2 cellular contexts compared by ENCODE assay signal in the genomic region with DNA sequence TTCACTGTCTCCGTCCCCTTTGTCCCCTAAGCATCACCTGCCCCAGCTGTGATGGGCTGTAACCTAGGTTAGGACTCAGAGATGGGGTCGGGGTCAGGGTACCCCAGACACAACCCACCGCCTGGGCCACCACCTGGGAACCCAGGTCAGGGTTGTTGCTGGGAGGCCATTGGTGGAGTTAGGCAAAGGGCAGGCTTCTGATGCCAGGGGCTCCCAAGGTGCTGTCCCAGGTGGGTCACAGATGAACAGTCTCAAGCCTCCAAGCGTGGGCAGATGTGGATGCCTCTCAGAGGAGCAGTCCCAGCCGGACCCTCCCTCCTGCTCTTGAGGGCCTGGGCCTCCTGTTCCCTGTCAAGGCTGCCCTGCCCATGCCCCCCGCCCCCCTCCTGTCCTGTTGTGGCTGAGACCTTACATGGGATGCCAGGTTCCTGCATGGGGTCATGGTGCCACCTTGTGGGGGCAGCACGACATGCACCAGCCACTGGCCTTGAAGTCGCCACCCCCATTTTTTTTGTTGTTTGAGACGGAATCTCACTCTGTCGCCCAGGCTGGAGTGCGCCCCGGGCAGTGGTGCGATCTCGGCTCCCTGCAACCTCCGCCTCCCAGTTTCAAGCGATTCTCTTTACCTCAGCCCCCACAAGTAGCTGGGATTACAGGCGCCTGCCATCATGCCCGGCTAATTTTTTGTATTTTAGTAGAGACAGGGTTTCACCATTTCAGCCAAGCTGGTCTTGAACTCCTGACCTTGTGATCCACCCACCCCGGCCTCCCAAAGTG.
TF ChIP-seq lines count a peak whose summit lies in the region.

No MANE protein-coding gene starts in this region.

TF ChIP-seq in WTC11, 78 proteins besides CTCF, POLR2A, EP300 and RAD21 (continues in another document):
- TF ChIP-seq ZNF121 (CRISPR knock-in tag; IDR thresholded peaks at IDR 0.05) = peak; percentile 49; the same call in 1 of the 2 replicates
- 0 out of 2 replicates have a peak, but pooled peaks have one; percentile 6 for TF ChIP-seq ZNF671 (CRISPR knock-in tag; IDR thresholded peaks at IDR 0.05)
- no peak for TF ChIP-seq ZNF232 (CRISPR knock-in tag; IDR thresholded peaks at IDR 0.05)
- TF ChIP-seq, protein P1, sequence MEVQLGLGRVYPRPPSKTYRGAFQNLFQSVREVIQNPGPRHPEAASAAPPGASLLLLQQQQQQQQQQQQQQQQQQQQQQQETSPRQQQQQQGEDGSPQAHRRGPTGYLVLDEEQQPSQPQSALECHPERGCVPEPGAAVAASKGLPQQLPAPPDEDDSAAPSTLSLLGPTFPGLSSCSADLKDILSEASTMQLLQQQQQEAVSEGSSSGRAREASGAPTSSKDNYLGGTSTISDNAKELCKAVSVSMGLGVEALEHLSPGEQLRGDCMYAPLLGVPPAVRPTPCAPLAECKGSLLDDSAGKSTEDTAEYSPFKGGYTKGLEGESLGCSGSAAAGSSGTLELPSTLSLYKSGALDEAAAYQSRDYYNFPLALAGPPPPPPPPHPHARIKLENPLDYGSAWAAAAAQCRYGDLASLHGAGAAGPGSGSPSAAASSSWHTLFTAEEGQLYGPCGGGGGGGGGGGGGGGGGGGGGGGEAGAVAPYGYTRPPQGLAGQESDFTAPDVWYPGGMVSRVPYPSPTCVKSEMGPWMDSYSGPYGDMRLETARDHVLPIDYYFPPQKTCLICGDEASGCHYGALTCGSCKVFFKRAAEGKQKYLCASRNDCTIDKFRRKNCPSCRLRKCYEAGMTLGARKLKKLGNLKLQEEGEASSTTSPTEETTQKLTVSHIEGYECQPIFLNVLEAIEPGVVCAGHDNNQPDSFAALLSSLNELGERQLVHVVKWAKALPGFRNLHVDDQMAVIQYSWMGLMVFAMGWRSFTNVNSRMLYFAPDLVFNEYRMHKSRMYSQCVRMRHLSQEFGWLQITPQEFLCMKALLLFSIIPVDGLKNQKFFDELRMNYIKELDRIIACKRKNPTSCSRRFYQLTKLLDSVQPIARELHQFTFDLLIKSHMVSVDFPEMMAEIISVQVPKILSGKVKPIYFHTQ (CRISPR knock-in tag; IDR thresholded peaks at IDR 0.05) = no peak; the same call in 1 of the 2 replicates
- TF ChIP-seq ZNF416 (CRISPR knock-in tag; IDR thresholded peaks at IDR 0.05) = peak; percentile 65
- TF ChIP-seq ZNF263 (CRISPR knock-in tag; IDR thresholded peaks at IDR 0.05; ENCODE audit: low read depth) = no peak
- TF ChIP-seq, protein P2, sequence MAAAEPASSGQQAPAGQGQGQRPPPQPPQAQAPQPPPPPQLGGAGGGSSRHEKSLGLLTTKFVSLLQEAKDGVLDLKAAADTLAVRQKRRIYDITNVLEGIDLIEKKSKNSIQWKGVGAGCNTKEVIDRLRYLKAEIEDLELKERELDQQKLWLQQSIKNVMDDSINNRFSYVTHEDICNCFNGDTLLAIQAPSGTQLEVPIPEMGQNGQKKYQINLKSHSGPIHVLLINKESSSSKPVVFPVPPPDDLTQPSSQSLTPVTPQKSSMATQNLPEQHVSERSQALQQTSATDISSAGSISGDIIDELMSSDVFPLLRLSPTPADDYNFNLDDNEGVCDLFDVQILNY (CRISPR knock-in tag; IDR thresholded peaks at IDR 0.05) = no peak
- 0 out of 2 replicates have a peak, but pooled peaks have one; percentile 47 for TF ChIP-seq SP1 (CRISPR knock-in tag; conservative IDR thresholded peaks at IDR 0.05)
- no peak for TF ChIP-seq GABPB1 (CRISPR knock-in tag; IDR thresholded peaks at IDR 0.05)
- TF ChIP-seq, protein P3, sequence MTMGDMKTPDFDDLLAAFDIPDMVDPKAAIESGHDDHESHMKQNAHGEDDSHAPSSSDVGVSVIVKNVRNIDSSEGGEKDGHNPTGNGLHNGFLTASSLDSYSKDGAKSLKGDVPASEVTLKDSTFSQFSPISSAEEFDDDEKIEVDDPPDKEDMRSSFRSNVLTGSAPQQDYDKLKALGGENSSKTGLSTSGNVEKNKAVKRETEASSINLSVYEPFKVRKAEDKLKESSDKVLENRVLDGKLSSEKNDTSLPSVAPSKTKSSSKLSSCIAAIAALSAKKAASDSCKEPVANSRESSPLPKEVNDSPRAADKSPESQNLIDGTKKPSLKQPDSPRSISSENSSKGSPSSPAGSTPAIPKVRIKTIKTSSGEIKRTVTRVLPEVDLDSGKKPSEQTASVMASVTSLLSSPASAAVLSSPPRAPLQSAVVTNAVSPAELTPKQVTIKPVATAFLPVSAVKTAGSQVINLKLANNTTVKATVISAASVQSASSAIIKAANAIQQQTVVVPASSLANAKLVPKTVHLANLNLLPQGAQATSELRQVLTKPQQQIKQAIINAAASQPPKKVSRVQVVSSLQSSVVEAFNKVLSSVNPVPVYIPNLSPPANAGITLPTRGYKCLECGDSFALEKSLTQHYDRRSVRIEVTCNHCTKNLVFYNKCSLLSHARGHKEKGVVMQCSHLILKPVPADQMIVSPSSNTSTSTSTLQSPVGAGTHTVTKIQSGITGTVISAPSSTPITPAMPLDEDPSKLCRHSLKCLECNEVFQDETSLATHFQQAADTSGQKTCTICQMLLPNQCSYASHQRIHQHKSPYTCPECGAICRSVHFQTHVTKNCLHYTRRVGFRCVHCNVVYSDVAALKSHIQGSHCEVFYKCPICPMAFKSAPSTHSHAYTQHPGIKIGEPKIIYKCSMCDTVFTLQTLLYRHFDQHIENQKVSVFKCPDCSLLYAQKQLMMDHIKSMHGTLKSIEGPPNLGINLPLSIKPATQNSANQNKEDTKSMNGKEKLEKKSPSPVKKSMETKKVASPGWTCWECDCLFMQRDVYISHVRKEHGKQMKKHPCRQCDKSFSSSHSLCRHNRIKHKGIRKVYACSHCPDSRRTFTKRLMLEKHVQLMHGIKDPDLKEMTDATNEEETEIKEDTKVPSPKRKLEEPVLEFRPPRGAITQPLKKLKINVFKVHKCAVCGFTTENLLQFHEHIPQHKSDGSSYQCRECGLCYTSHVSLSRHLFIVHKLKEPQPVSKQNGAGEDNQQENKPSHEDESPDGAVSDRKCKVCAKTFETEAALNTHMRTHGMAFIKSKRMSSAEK (CRISPR knock-in tag; IDR thresholded peaks at IDR 0.05; ENCODE audit: borderline replicate concordance) = no peak
- no peak for TF ChIP-seq ZNF396 (CRISPR knock-in tag; IDR thresholded peaks at IDR 0.05; ENCODE audit: borderline replicate concordance)
- TF ChIP-seq, protein P4, sequence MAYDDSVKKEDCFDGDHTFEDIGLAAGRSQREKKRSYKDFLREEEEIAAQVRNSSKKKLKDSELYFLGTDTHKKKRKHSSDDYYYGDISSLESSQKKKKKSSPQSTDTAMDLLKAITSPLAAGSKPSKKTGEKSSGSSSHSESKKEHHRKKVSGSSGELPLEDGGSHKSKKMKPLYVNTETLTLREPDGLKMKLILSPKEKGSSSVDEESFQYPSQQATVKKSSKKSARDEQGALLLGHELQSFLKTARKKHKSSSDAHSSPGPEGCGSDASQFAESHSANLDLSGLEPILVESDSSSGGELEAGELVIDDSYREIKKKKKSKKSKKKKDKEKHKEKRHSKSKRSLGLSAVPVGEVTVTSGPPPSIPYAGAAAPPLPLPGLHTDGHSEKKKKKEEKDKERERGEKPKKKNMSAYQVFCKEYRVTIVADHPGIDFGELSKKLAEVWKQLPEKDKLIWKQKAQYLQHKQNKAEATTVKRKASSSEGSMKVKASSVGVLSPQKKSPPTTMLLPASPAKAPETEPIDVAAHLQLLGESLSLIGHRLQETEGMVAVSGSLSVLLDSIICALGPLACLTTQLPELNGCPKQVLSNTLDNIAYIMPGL (CRISPR knock-in tag; IDR thresholded peaks at IDR 0.05) = 0 out of 2 replicates have a peak, but pooled peaks have one; percentile 15
- no peak for TF ChIP-seq ELF4 (CRISPR knock-in tag; IDR thresholded peaks at IDR 0.05; ENCODE audit: low read depth)

TF ChIP-seq in HepG2, 621 proteins besides CTCF, POLR2A, EP300 and RAD21 (continues in another document):
- TF ChIP-seq ATF7-NPFF (CRISPR knock-in tag; IDR thresholded peaks at IDR 0.05; ENCODE audit: low read depth) = no peak
- TF ChIP-seq HNRNPLL (IDR thresholded peaks at IDR 0.05; ENCODE audit: low read depth, low read length, poor library complexity, severe bottlenecking) = peak; percentile 13
- TF ChIP-seq, protein P5, sequence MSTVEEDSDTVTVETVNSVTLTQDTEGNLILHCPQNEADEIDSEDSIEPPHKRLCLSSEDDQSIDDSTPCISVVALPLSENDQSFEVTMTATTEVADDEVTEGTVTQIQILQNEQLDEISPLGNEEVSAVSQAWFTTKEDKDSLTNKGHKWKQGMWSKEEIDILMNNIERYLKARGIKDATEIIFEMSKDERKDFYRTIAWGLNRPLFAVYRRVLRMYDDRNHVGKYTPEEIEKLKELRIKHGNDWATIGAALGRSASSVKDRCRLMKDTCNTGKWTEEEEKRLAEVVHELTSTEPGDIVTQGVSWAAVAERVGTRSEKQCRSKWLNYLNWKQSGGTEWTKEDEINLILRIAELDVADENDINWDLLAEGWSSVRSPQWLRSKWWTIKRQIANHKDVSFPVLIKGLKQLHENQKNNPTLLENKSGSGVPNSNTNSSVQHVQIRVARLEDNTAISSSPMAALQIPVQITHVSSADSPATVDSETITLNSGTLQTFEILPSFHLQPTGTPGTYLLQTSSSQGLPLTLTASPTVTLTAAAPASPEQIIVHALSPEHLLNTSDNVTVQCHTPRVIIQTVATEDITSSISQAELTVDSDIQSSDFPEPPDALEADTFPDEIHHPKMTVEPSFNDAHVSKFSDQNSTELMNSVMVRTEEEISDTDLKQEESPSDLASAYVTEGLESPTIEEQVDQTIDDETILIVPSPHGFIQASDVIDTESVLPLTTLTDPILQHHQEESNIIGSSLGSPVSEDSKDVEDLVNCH (CRISPR knock-in tag; IDR thresholded peaks at IDR 0.05) = no peak
- TF ChIP-seq NFE2 (CRISPR knock-in tag; IDR thresholded peaks at IDR 0.05) = no peak
- TF ChIP-seq NR2C2 (CRISPR knock-in tag; IDR thresholded peaks at IDR 0.05; ENCODE audit: borderline replicate concordance) = no peak
- TF ChIP-seq ZNF3 (CRISPR knock-in tag; IDR thresholded peaks at IDR 0.05) = no peak
- no peak for TF ChIP-seq ATRX (CRISPR knock-in tag; IDR thresholded peaks at IDR 0.05; ENCODE audit: borderline replicate concordance)
- no peak for TF ChIP-seq MTF2 (CRISPR knock-in tag; IDR thresholded peaks at IDR 0.05; ENCODE audit: borderline replicate concordance)
- no peak for TF ChIP-seq GATAD2A (CRISPR knock-in tag; IDR thresholded peaks at IDR 0.05)
- no peak for TF ChIP-seq ZNF496 (CRISPR knock-in tag; IDR thresholded peaks at IDR 0.05; ENCODE audit: insufficient replicate concordance)
- TF ChIP-seq, protein P6, sequence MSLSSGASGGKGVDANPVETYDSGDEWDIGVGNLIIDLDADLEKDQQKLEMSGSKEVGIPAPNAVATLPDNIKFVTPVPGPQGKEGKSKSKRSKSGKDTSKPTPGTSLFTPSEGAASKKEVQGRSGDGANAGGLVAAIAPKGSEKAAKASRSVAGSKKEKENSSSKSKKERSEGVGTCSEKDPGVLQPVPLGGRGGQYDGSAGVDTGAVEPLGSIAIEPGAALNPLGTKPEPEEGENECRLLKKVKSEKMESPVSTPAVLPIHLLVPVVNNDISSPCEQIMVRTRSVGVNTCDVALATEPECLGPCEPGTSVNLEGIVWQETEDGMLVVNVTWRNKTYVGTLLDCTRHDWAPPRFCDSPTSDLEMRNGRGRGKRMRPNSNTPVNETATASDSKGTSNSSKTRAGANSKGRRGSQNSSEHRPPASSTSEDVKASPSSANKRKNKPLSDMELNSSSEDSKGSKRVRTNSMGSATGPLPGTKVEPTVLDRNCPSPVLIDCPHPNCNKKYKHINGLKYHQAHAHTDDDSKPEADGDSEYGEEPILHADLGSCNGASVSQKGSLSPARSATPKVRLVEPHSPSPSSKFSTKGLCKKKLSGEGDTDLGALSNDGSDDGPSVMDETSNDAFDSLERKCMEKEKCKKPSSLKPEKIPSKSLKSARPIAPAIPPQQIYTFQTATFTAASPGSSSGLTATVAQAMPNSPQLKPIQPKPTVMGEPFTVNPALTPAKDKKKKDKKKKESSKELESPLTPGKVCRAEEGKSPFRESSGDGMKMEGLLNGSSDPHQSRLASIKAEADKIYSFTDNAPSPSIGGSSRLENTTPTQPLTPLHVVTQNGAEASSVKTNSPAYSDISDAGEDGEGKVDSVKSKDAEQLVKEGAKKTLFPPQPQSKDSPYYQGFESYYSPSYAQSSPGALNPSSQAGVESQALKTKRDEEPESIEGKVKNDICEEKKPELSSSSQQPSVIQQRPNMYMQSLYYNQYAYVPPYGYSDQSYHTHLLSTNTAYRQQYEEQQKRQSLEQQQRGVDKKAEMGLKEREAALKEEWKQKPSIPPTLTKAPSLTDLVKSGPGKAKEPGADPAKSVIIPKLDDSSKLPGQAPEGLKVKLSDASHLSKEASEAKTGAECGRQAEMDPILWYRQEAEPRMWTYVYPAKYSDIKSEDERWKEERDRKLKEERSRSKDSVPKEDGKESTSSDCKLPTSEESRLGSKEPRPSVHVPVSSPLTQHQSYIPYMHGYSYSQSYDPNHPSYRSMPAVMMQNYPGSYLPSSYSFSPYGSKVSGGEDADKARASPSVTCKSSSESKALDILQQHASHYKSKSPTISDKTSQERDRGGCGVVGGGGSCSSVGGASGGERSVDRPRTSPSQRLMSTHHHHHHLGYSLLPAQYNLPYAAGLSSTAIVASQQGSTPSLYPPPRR (CRISPR knock-in tag; IDR thresholded peaks at IDR 0.05; ENCODE audit: borderline replicate concordance) = no peak
- TF ChIP-seq CAMTA2 (CRISPR knock-in tag; IDR thresholded peaks at IDR 0.05; ENCODE audit: borderline replicate concordance) = no peak
- no peak for TF ChIP-seq ZBTB7B (CRISPR knock-in tag; IDR thresholded peaks at IDR 0.05)
- no peak for TF ChIP-seq FOXA1 (IDR thresholded peaks at IDR 0.05)
- TF ChIP-seq FOXA1 (CRISPR knock-in tag; IDR thresholded peaks at IDR 0.05) = no peak
- TF ChIP-seq, protein P7, sequence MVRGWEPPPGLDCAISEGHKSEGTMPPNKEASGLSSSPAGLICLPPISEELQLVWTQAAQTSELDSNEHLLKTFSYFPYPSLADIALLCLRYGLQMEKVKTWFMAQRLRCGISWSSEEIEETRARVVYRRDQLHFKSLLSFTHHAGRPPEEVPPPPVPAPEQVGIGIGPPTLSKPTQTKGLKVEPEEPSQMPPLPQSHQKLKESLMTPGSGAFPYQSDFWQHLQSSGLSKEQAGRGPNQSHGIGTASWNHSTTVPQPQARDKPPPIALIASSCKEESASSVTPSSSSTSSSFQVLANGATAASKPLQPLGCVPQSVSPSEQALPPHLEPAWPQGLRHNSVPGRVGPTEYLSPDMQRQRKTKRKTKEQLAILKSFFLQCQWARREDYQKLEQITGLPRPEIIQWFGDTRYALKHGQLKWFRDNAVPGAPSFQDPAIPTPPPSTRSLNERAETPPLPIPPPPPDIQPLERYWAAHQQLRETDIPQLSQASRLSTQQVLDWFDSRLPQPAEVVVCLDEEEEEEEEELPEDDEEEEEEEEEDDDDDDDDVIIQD (CRISPR knock-in tag; IDR thresholded peaks at IDR 0.05; ENCODE audit: low read depth) = no peak
- no peak for TF ChIP-seq NFYC (CRISPR knock-in tag; IDR thresholded peaks at IDR 0.05)
- TF ChIP-seq ZNF790 (CRISPR knock-in tag; IDR thresholded peaks at IDR 0.05; ENCODE audit: borderline replicate concordance) = no peak
- no peak for TF ChIP-seq EEA1 (CRISPR knock-in tag; IDR thresholded peaks at IDR 0.05; ENCODE audit: borderline replicate concordance)
- TF ChIP-seq EHMT2 (IDR thresholded peaks at IDR 0.05; ENCODE audit: borderline replicate concordance, low read depth, low read length) = no peak
